1 cellular context compared by ENCODE assay signal in the genomic region with DNA sequence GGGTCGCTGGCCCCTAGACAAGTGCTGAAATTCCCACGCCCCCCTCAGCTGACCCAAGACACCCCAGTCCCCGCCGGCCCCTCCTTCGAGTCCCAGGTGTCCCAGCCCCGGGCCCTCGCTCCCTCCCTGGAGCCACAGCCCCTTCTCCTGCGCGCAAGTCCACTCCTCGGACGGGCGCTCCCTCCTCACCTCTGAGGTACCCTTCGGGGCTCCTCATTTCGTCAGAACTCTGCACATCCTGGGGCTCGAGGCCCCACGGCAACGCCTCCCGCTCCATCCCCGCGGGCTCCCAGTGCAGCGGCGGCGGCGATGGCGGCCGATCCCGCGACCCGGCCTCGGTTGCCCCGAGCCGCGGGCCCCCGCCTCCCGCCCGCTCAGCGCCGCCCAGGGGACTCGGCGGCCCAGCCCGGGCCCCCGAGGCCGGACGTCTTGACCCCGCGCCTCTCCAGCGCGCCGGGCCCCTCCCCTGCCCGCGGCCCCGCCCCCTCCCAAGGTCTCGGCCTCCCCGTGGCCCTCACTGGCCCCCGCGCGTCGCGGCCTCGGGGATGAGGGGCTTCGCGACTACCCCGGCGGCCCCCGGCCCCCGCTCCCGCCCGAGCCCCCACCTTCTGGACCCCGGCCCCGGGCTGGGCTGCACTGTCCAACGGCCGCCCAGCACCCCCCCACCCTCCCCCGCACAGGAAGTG.
TF ChIP-seq lines count a peak whose summit lies in the region.

A gene (minus strand): TSS at position 430 of the 686 bp plus-strand sequence. CDS start 153 bp downstream, at position 277.

TF ChIP-seq in K562, 482 proteins besides CTCF, POLR2A, EP300 and RAD21 (continued from another document):
- TF ChIP-seq, protein P1, sequence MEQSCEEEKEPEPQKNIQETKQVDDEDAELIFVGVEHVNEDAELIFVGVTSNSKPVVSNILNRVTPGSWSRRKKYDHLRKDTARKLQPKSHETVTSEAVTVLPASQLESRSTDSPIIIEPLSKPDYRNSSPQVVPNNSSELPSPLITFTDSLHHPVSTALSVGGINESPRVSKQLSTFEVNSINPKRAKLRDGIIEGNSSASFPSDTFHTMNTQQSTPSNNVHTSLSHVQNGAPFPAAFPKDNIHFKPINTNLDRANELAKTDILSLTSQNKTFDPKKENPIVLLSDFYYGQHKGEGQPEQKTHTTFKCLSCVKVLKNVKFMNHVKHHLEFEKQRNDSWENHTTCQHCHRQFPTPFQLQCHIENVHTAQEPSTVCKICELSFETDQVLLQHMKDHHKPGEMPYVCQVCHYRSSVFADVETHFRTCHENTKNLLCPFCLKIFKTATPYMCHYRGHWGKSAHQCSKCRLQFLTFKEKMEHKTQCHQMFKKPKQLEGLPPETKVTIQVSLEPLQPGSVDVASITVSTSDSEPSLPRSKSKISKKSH (CRISPR knock-in tag; IDR thresholded peaks at IDR 0.05) = no peak
- peak; percentile 29; the same call in 1 of the 2 replicates for TF ChIP-seq L3MBTL2 (IDR thresholded peaks at IDR 0.05)
- no peak for TF ChIP-seq ZNF217 (CRISPR knock-in tag; IDR thresholded peaks at IDR 0.05)
- no peak for TF ChIP-seq ZNF263 (CRISPR knock-in tag; IDR thresholded peaks at IDR 0.05; ENCODE audit: borderline replicate concordance)
- no peak for TF ChIP-seq RFX1 (IDR thresholded peaks at IDR 0.05)
- TF ChIP-seq FOXJ2 (tag; IDR thresholded peaks at IDR 0.05) = no peak
- no peak for TF ChIP-seq SIRT6 (IDR thresholded peaks at IDR 0.05; ENCODE audit: low read depth, low read length)
- TF ChIP-seq ZFX (CRISPR knock-in tag; IDR thresholded peaks at IDR 0.05) = no peak
- no peak for TF ChIP-seq CBFA2T3 (IDR thresholded peaks at IDR 0.05)
